Comparison of ENCODE assay signal across 20 cellular contexts in genomic region chr19:19751846-19752245, GRCh38.
"Had no signal": no experiment of that assay in that cellular context is flagged by ENCODE, and none has a peak within 500 bp of the region (broad histone marks: within the 10 kb centered on the region; RNA-seq: fewer than 3 reads in every experiment).

No MANE protein-coding gene starts in this region.

- FAIRE-seq: frontal cortex, pancreas had no signal

- H3K9me3 ChIP-seq: colonic mucosa, heart right ventricle, pancreas, tibial artery, upper lobe of right lung, vagina had no signal

- H3K4me1 ChIP-seq: colonic mucosa, heart right ventricle, pancreas, tibial artery, upper lobe of right lung, vagina had no signal

- H3K36me3 ChIP-seq: colonic mucosa, heart right ventricle, pancreas, tibial artery, upper lobe of right lung, vagina had no signal

- H3K27me3 ChIP-seq: colonic mucosa, heart right ventricle, pancreas, tibial artery, upper lobe of right lung, vagina had no signal

- H3K4me3 ChIP-seq: colonic mucosa, heart right ventricle, pancreas, smooth muscle cell, tibial artery, upper lobe of right lung, vagina had no signal

- DNase-seq: cerebellar nuclear complex; colonic mucosa; effector CD4-positive, alpha-beta T cell; endodermal cell; heart right ventricle; immature natural killer cell; left colon; left ventricle myocardium superior; mesendoderm; naive thymus-derived CD4-positive, alpha-beta T cell; nephron progenitor cell; right cardiac atrium; stimulated activated CD4-positive, alpha-beta T cell treated with anti-CD3 and anti-CD28 coated beads, Interleukin-2, amount 100 ng/mL, for 48 hours; tibial artery; upper lobe of right lung had no signal

- H3K27ac ChIP-seq: colonic mucosa, heart right ventricle, pancreas, tibial artery, upper lobe of right lung, vagina had no signal

- ATAC-seq: heart right ventricle; left colon; left ventricle myocardium superior; naive thymus-derived CD4-positive, alpha-beta T cell; pancreas; right cardiac atrium; stimulated activated effector memory CD8-positive, alpha-beta T cell treated with anti-CD3 and anti-CD28 coated beads, Interleukin-12 subunit alpha, Interleukin-12 subunit beta, amount 100 ng/mL, for 72 hours; upper lobe of right lung had no signal
